8 cellular contexts compared by ENCODE assay signal in the genomic region with DNA sequence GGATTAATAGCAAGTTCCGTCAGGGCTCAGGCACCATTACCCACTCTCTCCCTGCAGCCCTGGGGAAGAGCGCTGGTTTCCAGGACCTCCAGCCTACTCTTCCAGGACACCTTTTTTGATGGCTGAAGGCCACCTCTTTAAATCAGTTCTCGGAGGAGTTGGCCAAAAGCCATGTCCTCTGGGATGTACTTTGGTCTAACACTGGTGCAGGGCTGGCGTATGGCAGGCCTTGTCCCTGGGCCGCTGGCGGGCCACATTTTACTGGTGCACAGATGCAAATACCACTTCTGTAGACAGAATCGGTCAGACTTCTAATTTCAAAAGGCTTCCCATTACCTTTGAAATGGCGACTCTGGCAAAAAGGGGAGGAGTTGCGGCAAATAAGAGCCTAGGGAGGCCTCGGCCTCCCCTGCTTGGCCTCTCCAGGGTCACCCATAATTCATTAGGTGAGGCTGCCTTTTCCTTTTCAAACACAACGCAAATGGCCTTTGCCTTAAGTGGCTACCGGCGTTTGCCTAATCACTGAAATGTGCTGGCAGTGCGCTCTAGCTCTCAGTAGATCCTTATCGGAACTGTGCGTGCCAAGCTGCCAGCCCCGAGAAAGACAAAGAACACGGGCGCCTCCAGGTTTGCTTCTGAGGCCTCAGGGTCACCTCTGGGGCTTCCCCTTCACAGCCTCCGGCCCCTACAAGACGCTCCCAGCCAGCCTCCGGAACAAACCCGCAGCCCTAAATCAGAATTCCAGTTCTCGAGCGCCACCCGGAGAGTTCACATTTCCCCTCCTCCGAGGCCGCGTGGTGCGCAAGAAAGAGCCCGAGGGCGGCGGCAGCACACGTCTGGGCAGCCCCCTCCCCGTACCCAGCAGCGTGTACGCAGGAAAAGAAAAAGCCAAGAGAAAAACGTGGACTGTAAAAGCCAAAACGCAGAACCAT.
A peak's percentile ranks its signal among the peaks of the same experiment; 100 is the strongest.
DNase-seq lines count a peak whose midpoint lies in the region.

No MANE protein-coding gene starts in this region.

- no peaks in the 10 kb centered on the region for H3K9me3 ChIP-seq in SJCRH30 (replicated peaks)

- peak overlapping the region; percentile 85 for H3K4me3 ChIP-seq in SJCRH30

- H3K27ac ChIP-seq in SJCRH30, result peak overlapping the region; percentile 99

- H3K4me1 ChIP-seq in SJCRH30, result 0 out of 2 replicates have a peak, but pooled peaks cover 6% of the 10 kb centered on the region

- no peaks in the 10 kb centered on the region for H3K27me3 ChIP-seq in SJCRH30

- peak; percentile 43 for DNase-seq in activated gamma-delta T cell treated with Interleukin-2 at 50 U/mL for 16 hours
- DNase-seq in activated gamma-delta T cell (lab: John Stamatoyannopoulos, UW), result no peak
- DNase-seq in SJCRH30, result peak; percentile 50 to 56
- DNase-seq in activated naive CD8-positive, alpha-beta T cell treated with anti-CD3 and anti-CD28 coated beads, Interleukin-2, amount 50 U/mL, for 16 hours (ENCODE audit: low read depth, low spot score), result peak; percentile 31
- DNase-seq in kidney tubule cell (ENCODE audit: low spot score), result peak; percentile 63
- DNase-seq in stimulated activated CD8-positive, alpha-beta memory T cell treated with anti-CD3 and anti-CD28 coated beads, Interleukin-4, amount 100 ng/mL, for 48 hours, result peak; percentile 77
- DNase-seq in cerebellar nuclear complex (lab: John Stamatoyannopoulos, UW), result no peak
- DNase-seq in NCI-H1048 (lab: John Stamatoyannopoulos, UW), result no peak

- no peaks in the 10 kb centered on the region for H3K36me3 ChIP-seq in SJCRH30

Comparison
In these comparisons a context has a peak if more than half of its experiments do, and no peak if none do; other contexts are left out.
1. DNase-seq: peak in activated gamma-delta T cell treated with Interleukin-2 at 50 U/mL for 16 hours (single experiment), SJCRH30 (2 of 2), activated naive CD8-positive, alpha-beta T cell treated with anti-CD3 and anti-CD28 coated beads, Interleukin-2, amount 50 U/mL, for 16 hours (single experiment), kidney tubule cell (single experiment) and stimulated activated CD8-positive, alpha-beta memory T cell treated with anti-CD3 and anti-CD28 coated beads, Interleukin-4, amount 100 ng/mL, for 48 hours (single experiment); none in activated gamma-delta T cell (single experiment), cerebellar nuclear complex (0 of 2) and NCI-H1048 (single experiment).